ENCODE assay signal across 22 cellular contexts in the genomic region with DNA sequence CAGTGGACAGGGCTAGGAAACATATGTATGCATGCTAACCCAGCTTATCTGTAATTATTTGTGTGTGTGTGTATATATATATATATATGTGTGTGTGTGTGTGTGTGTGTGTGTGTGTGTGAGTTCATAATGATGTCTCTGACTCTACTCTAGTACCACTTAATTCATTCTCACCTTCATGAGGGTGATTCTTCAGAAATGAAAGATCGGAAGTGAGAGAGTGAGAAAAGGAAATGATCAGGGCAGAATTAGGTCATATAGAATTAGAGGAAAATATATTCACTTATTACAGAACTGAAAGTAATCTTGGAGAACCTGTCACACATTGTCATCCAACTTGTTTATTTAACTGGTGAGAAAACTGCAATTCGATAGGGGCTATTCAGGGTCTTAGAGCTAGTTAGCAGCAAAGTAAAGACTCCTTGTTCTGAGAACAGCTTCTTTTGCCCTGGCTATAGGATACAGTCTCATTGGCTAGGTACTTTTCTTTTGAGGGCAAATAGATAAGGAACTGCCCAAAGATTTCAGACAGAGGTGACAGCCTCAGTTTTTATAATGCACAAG. TPM values are rescaled to one million over a fixed set of nuclear protein-coding genes. Genes with fewer than 3 reads are reported as not detected.
DNase-seq lines count a peak whose midpoint lies in the region; ATAC-seq and TF ChIP-seq lines count a peak whose summit lies in the region.
"Had no signal": no experiment of that assay in that cellular context is flagged by ENCODE, and none has a peak within 500 bp of the region (broad histone marks: within the 10 kb centered on the region; RNA-seq: fewer than 3 reads in every experiment).

No MANE protein-coding gene starts in this region.

- no peak for TF ChIP-seq CTCF in type B pancreatic cell (conservative IDR thresholded peaks at IDR 0.05)

- no peak for DNase-seq in activated CD8-positive, alpha-beta memory T cell treated with anti-CD3 and anti-CD28 coated beads, Interleukin-2, amount 10 ng/mL, durations not matched to agents 7 days and 5 days
- DNase-seq in activated CD8-positive, alpha-beta memory T cell treated with anti-CD3 and anti-CD28 coated beads for 24 hours = no peak
- DNase-seq in central memory CD8-positive, alpha-beta T cell (ENCODE audit: low spot score in 2 of 2) = no peak
- no peak for DNase-seq in type B pancreatic cell (ENCODE audit: extremely low spot score, unreplicated experiment)
- DNase-seq in activated CD4-positive, alpha-beta T cell treated with anti-CD3 and anti-CD28 coated beads for 48 hours = no peak
- DNase-seq in dermis blood vessel endothelial cell = no peak
- DNase-seq: CD8-positive, alpha-beta memory T cell; DMS79 treated with DMSO at 0.1 percent for 48 hours; GOT3; Kasumi-1; NCI-H1105; NCI-H1694; NCI-H446 treated with DMSO at 0.1 percent for 48 hours; NCI-H774; Right ventricle myocardium superior; SK-N-SH; T-cell had no signal

- H3K4me1 Mint-ChIP-seq in activated CD8-positive, alpha-beta memory T cell treated with anti-CD3 and anti-CD28 coated beads, Interleukin-2, amount 10 ng/mL, durations not matched to agents 7 days and 5 days = peaks cover 11% of the 10 kb centered on the region
- H3K4me1 Mint-ChIP-seq in central memory CD8-positive, alpha-beta T cell = peaks cover 12% of the 10 kb centered on the region
- peaks cover 16% of the 10 kb centered on the region for H3K4me1 Mint-ChIP-seq in type B pancreatic cell (ENCODE audit: unreplicated experiment)

- TF ChIP-seq POLR2A in GM18505 (IDR thresholded peaks at IDR 0.05; ENCODE audit: borderline replicate concordance, extremely low read depth, insufficient read depth, insufficient read length) = no peak

- H3K27me3 Mint-ChIP-seq in activated CD8-positive, alpha-beta memory T cell treated with anti-CD3 and anti-CD28 coated beads, Interleukin-2, amount 10 ng/mL, durations not matched to agents 7 days and 5 days = peaks cover 11% of the 10 kb centered on the region
- H3K27me3 Mint-ChIP-seq in central memory CD8-positive, alpha-beta T cell = peaks cover 23% of the 10 kb centered on the region
- no peaks in the 10 kb centered on the region for H3K27me3 Mint-ChIP-seq in type B pancreatic cell

- no peaks in the 10 kb centered on the region for H3K36me3 Mint-ChIP-seq in activated CD8-positive, alpha-beta memory T cell treated with anti-CD3 and anti-CD28 coated beads, Interleukin-2, amount 10 ng/mL, durations not matched to agents 7 days and 5 days
- H3K36me3 Mint-ChIP-seq in central memory CD8-positive, alpha-beta T cell (ENCODE audit: insufficient read depth) = no peaks in the 10 kb centered on the region
- no peaks in the 10 kb centered on the region for H3K36me3 Mint-ChIP-seq in type B pancreatic cell
- H3K36me3 Mint-ChIP-seq: CD8-positive, alpha-beta memory T cell; T-cell had no signal

- no peak overlapping the region for H3K27ac Mint-ChIP-seq in activated CD8-positive, alpha-beta memory T cell treated with anti-CD3 and anti-CD28 coated beads, Interleukin-2, amount 10 ng/mL, durations not matched to agents 7 days and 5 days
- H3K27ac Mint-ChIP-seq in central memory CD8-positive, alpha-beta T cell (ENCODE audit: low read depth) = peak overlapping the region; percentile 81
- H3K27ac Mint-ChIP-seq in type B pancreatic cell = peak overlapping the region; percentile 1
- H3K27ac Mint-ChIP-seq: IgD-negative memory B cell, T-cell had no signal

- CTCF ChIA-PET in activated CD8-positive, alpha-beta memory T cell treated with anti-CD3 and anti-CD28 coated beads, Interleukin-2, amount 10 ng/mL, durations not matched to agents 7 days and 5 days (lab: Charles Lee) = interaction anchor here (1.2 kb wide), 1 partner anchor 77 kb away, joined by 3 read pairs; no protein-coding TSS in a partner anchor

- H3K9me3 Mint-ChIP-seq in activated CD8-positive, alpha-beta memory T cell treated with anti-CD3 and anti-CD28 coated beads, Interleukin-2, amount 10 ng/mL, durations not matched to agents 7 days and 5 days (ENCODE audit: low read depth) = no peaks in the 10 kb centered on the region
- H3K9me3 Mint-ChIP-seq in central memory CD8-positive, alpha-beta T cell = no peaks in the 10 kb centered on the region
- H3K9me3 Mint-ChIP-seq in type B pancreatic cell = no peaks in the 10 kb centered on the region
- H3K9me3 Mint-ChIP-seq: CD8-positive, alpha-beta memory T cell; T-cell had no signal

- no peak overlapping the region for H3K4me3 Mint-ChIP-seq in activated CD8-positive, alpha-beta memory T cell treated with anti-CD3 and anti-CD28 coated beads, Interleukin-2, amount 10 ng/mL, durations not matched to agents 7 days and 5 days
- H3K4me3 Mint-ChIP-seq in central memory CD8-positive, alpha-beta T cell = peak overlapping the region; percentile 12
- no peak overlapping the region for H3K4me3 Mint-ChIP-seq in type B pancreatic cell
- H3K4me3 Mint-ChIP-seq: CD8-positive, alpha-beta memory T cell; IgD-negative memory B cell; T-cell had no signal

- ATAC-seq in activated CD8-positive, alpha-beta memory T cell treated with anti-CD3 and anti-CD28 coated beads, Interleukin-2, amount 10 ng/mL, durations not matched to agents 7 days and 5 days = peak; percentile 45
- peak; percentile 56 for ATAC-seq in HG03159 (IDR thresholded peaks at IDR 0.05; ENCODE audit: unreplicated experiment)
- peak; percentile 60 for ATAC-seq in central memory CD8-positive, alpha-beta T cell (replicated peaks; ENCODE audit: extremely low read depth, poor library complexity, severe bottlenecking)
- no peak for ATAC-seq in GM18505 (IDR thresholded peaks at IDR 0.05; ENCODE audit: unreplicated experiment)
- ATAC-seq: Panc1, T-cell had no signal

RNA-seq across cellular contexts. Expression of gene C9orf153, which starts 58.8 kb away (rescaled TPM):
- under 1 TPM in 1 of 2 experiments, not detected in 1; 0.38 TPM for total RNA-seq in activated CD8-positive, alpha-beta memory T cell treated with anti-CD3 and anti-CD28 coated beads, Interleukin-2, amount 10 ng/mL, durations not matched to agents 7 days and 5 days
- total RNA-seq in type B pancreatic cell (ENCODE audit: low replicate concordance) (1.1 TPM in 1 of 2 replicates, not detected in the other), dermis blood vessel endothelial cell (0.14 TPM in 1 of 2 replicates, not detected in the other)
- total RNA-seq: A172 had no signal
